ENCODE assay signal across 1 cellular context in genomic region chr14:105925615-105926414, GRCh38.
TF ChIP-seq lines count a peak whose summit lies in the region.

No MANE protein-coding gene starts in this region.

TF ChIP-seq in GM23338, 12 proteins besides CTCF, POLR2A, EP300 and RAD21 (continued from another document):
- no peak for TF ChIP-seq CREB1 (CRISPR knock-in tag; IDR thresholded peaks at IDR 0.05; ENCODE audit: low read depth)
- TF ChIP-seq POLR2AphosphoS5 (IDR thresholded peaks at IDR 0.05; ENCODE audit: low read depth): no peak
- no peak for TF ChIP-seq EZH2phosphoT487 (IDR thresholded peaks at IDR 0.05; ENCODE audit: unreplicated experiment)
- TF ChIP-seq JUNB (IDR thresholded peaks at IDR 0.05; ENCODE audit: unreplicated experiment): no peak
- no peak for TF ChIP-seq NANOG (IDR thresholded peaks at IDR 0.05; ENCODE audit: borderline replicate concordance)
- TF ChIP-seq, protein P1, sequence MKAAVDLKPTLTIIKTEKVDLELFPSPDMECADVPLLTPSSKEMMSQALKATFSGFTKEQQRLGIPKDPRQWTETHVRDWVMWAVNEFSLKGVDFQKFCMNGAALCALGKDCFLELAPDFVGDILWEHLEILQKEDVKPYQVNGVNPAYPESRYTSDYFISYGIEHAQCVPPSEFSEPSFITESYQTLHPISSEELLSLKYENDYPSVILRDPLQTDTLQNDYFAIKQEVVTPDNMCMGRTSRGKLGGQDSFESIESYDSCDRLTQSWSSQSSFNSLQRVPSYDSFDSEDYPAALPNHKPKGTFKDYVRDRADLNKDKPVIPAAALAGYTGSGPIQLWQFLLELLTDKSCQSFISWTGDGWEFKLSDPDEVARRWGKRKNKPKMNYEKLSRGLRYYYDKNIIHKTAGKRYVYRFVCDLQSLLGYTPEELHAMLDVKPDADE (IDR thresholded peaks at IDR 0.05): no peak
- no peak for TF ChIP-seq ZNF114 (CRISPR knock-in tag; IDR thresholded peaks at IDR 0.05)
- no peak for TF ChIP-seq ZNF462 (CRISPR knock-in tag; IDR thresholded peaks at IDR 0.05)
- TF ChIP-seq EZH2 (IDR thresholded peaks at IDR 0.05; ENCODE audit: low read depth, unreplicated experiment): no peak
